In genomic region chr21:36429672-36430546, GRCh38 we compare ENCODE assay signal across 8 cellular contexts. TPM values are rescaled to one million over a fixed set of nuclear protein-coding genes. Genes with fewer than 3 reads are reported as not detected.
A peak's percentile ranks its signal among the peaks of the same experiment; 100 is the strongest.
DNase-seq lines count a peak whose midpoint lies in the region; ATAC-seq and FAIRE-seq lines count a peak whose summit lies in the region.

No MANE protein-coding gene starts in this region.

- H3K4me3 Mint-ChIP-seq in activated CD4-positive, alpha-beta memory T cell treated with anti-CD3 and anti-CD28 coated beads for 36 hours, result peak overlapping the region; percentile 66

- CTCF ChIA-PET in activated CD4-positive, alpha-beta memory T cell treated with anti-CD3 and anti-CD28 coated beads for 36 hours (lab: Charles Lee), result interaction anchor here (0.6 to 1.4 kb wide), 6 partner anchors 8 to 317 kb away, joined by 3 to 6 read pairs (median 3); partner anchors contain the start of gene MORC3

- H3K27me3 Mint-ChIP-seq in activated CD4-positive, alpha-beta memory T cell treated with anti-CD3 and anti-CD28 coated beads for 36 hours, result peaks cover 18% of the 10 kb centered on the region

- 46 to 48% methylated on average over 27 to 28 of the region's 28 CpGs for WGBS in mesodermal cell (ENCODE audit: insufficient coverage in 2 of 2), 2 experiments

- H3K9me3 ChIP-seq in mesodermal cell (ENCODE audit: control insufficient read depth, low read length), result no peaks in the 10 kb centered on the region

- POLR2A ChIA-PET in activated CD4-positive, alpha-beta memory T cell treated with anti-CD3 and anti-CD28 coated beads for 36 hours (lab: Charles Lee), result interaction anchor here (0.6 to 0.7 kb wide), 2 partner anchors 48 to 450 kb away, joined by 3 to 4 read pairs; no protein-coding TSS in a partner anchor

- peaks cover 43% of the 10 kb centered on the region for H3K4me1 ChIP-seq in mesodermal cell (ENCODE audit: control insufficient read depth, insufficient read depth, low read length, poor library complexity, severe bottlenecking)

- H3K9me3 Mint-ChIP-seq in activated CD4-positive, alpha-beta memory T cell treated with anti-CD3 and anti-CD28 coated beads for 36 hours, result no peaks in the 10 kb centered on the region

- peak overlapping the region; percentile 71 for H3K27ac Mint-ChIP-seq in activated CD4-positive, alpha-beta memory T cell treated with anti-CD3 and anti-CD28 coated beads for 36 hours

- peak; percentile 68 for ATAC-seq in HG02623 (IDR thresholded peaks at IDR 0.05; ENCODE audit: unreplicated experiment)

- intact Hi-C loops in activated CD4-positive, alpha-beta memory T cell treated with anti-CD3 and anti-CD28 coated beads for 36 hours (cut with micrococcal nuclease), result loop anchor here (1.0 kb wide), 1 partner anchor 48 kb away; no protein-coding TSS in a partner anchor

- peaks cover 12% of the 10 kb centered on the region for H3K4me1 Mint-ChIP-seq in activated CD4-positive, alpha-beta memory T cell treated with anti-CD3 and anti-CD28 coated beads for 36 hours (ENCODE audit: low read depth)

- peak overlapping the region; percentile 31 for H3K4me3 ChIP-seq in mesodermal cell (ENCODE audit: extremely low read depth, insufficient read depth, low read length, poor library complexity, severe bottlenecking)

- FAIRE-seq in GM18507 (lab: Jason Lieb, UNC), result peak; percentile 60

- H3K27ac ChIP-seq in mesodermal cell (ENCODE audit: low read depth, low read length, severe bottlenecking), result peak overlapping the region; percentile 97

- no peaks in the 10 kb centered on the region for H3K36me3 ChIP-seq in mesodermal cell (ENCODE audit: control insufficient read depth, insufficient read depth, low read length)

- DNase-seq in GM18507 (ENCODE audit: extremely low spot score, insufficient read length, low read depth) (peak; percentile 56), NCI-H146 treated with DMSO at 0.1 percent for 48 hours (lab: John Stamatoyannopoulos, UW; ENCODE audit: unreplicated experiment) (peak; percentile 6), ecto neural progenitor cell (ENCODE audit: low spot score) (peak; percentile 70), NCI-H446 treated with DMSO at 0.1 percent for 48 hours (lab: John Stamatoyannopoulos, UW) (no peak)
- DNase-seq in activated CD4-positive, alpha-beta memory T cell treated with anti-CD3 and anti-CD28 coated beads for 36 hours, result peak; percentile 91
- peak; percentile 66 for DNase-seq in stimulated activated CD8-positive, alpha-beta memory T cell treated with anti-CD3 and anti-CD28 coated beads, Interleukin-4, amount 100 ng/mL, for 24 hours (ENCODE audit: low read depth)

- H3K36me3 Mint-ChIP-seq in activated CD4-positive, alpha-beta memory T cell treated with anti-CD3 and anti-CD28 coated beads for 36 hours, result no peaks in the 10 kb centered on the region

RNA-seq across cellular contexts. Expression of gene CHAF1B, which starts 44.7 kb away (rescaled TPM):
- 10 to 100 TPM; 28.9 to 31.2 TPM for total RNA-seq in activated CD4-positive, alpha-beta memory T cell treated with anti-CD3 and anti-CD28 coated beads for 36 hours
- polyA plus RNA-seq in mesodermal cell (2013, experiment 1 of 2), result 7.5 TPM
- polyA plus RNA-seq in mesodermal cell (2013, experiment 2 of 2), result 7.8 TPM

RNA-seq across cellular contexts. Expression of gene CLDN14, which starts 50.0 kb away (rescaled TPM):
- total RNA-seq in activated CD4-positive, alpha-beta memory T cell treated with anti-CD3 and anti-CD28 coated beads for 36 hours, result not detected
- polyA plus RNA-seq in mesodermal cell (2013, experiment 1 of 2), result not detected
- polyA plus RNA-seq in mesodermal cell (2013, experiment 2 of 2), result not detected
